8 cellular contexts compared by ENCODE assay signal in genomic region chr14:74085047-74085637, GRCh38. TPM values are rescaled to one million over a fixed set of nuclear protein-coding genes. Genes with fewer than 3 reads are reported as not detected.
A peak's percentile ranks its signal among the peaks of the same experiment; 100 is the strongest.
DNase-seq lines count a peak whose midpoint lies in the region; ATAC-seq and TF ChIP-seq lines count a peak whose summit lies in the region.

No MANE protein-coding gene starts in this region.

- ATAC-seq in left lung: peak; percentile 5
- peak; percentile 6 for ATAC-seq in stimulated activated naive CD8-positive, alpha-beta T cell treated with anti-CD3 and anti-CD28 coated beads, Interleukin-15, amount 100 ng/mL, for 72 hours
- ATAC-seq in GM21381 (IDR thresholded peaks at IDR 0.05; ENCODE audit: unreplicated experiment): no peak

- POLR2A ChIA-PET in PC-9 (lab: Charles Lee; ENCODE audit: unreplicated experiment): interaction anchor here (0.7 kb wide), 1 partner anchor 22 kb away, joined by 5 read pairs; no protein-coding TSS in a partner anchor

- H3K4me1 ChIP-seq in HAP-1 (peaks cover 19% of the 10 kb centered on the region), PC-9 (replicated peaks; ENCODE audit: insufficient read depth) (peaks cover 21% of the 10 kb centered on the region), left lung (peaks cover 5 to 37% of the 10 kb centered on the region in 2 donors)

- H3K9me2 ChIP-seq in PC-9 (ENCODE audit: insufficient read depth): no peaks in the 10 kb centered on the region

- H3K79me2 ChIP-seq in PC-9 (ENCODE audit: low read depth): peaks cover 19% of the 10 kb centered on the region

- peak overlapping the region; percentile 89 to 90 for H3K4me3 Mint-ChIP-seq in stimulated activated naive CD8-positive, alpha-beta T cell treated with anti-CD3 and anti-CD28 coated beads, Interleukin-15, amount 100 ng/mL, for 72 hours

- peak overlapping the region; percentile 93 to 96 for H3K27ac Mint-ChIP-seq in stimulated activated naive CD8-positive, alpha-beta T cell treated with anti-CD3 and anti-CD28 coated beads, Interleukin-15, amount 100 ng/mL, for 72 hours

- peak overlapping the region; percentile 89 for H3K4me3 ChIP-seq in GM06990 (replicated peaks; ENCODE audit: low read depth, low read length)
- peak overlapping the region; percentile 69 for H3K4me3 ChIP-seq in HAP-1
- H3K4me3 ChIP-seq in PC-9: peak overlapping the region; percentile 77
- H3K4me3 ChIP-seq in cardiac fibroblast (replicated peaks in 1 of 2; ENCODE audit: low read depth in 2 of 2, low read length in 2 of 2): peak overlapping the region; percentile 74 to 87
- peak overlapping the region; percentile 78 to 87 for H3K4me3 ChIP-seq in left lung

- H3K27me3 ChIP-seq in GM06990 (replicated peaks; ENCODE audit: control insufficient read depth, insufficient read depth, low read length) (no peaks in the 10 kb centered on the region), HAP-1 (ENCODE audit: low read depth) (no peaks in the 10 kb centered on the region), PC-9 (ENCODE audit: insufficient read depth, low read depth) (no peaks in the 10 kb centered on the region), left lung (no peaks in the 10 kb centered on the region)

- H4K20me1 ChIP-seq in PC-9 (ENCODE audit: insufficient read depth): no peaks in the 10 kb centered on the region

- DNase-seq in GM06990 (ENCODE audit: extremely low read depth, insufficient read length) (peak; percentile 55), HAP-1 (ENCODE audit: low spot score in 2 of 2) (peak; percentile 12), PC-9 (peak in 1 of 2 experiments; percentile 59), cardiac fibroblast (ENCODE audit: low read depth in 2 of 2) (peak; percentile 22 to 44), left lung (no peak), hippocampal formation (lab: John Stamatoyannopoulos, UW) (no peak)
- DNase-seq in stimulated activated naive CD8-positive, alpha-beta T cell treated with anti-CD3 and anti-CD28 coated beads, Interleukin-15, amount 100 ng/mL, for 72 hours: peak in 1 of 2 donors; percentile 44

- peak overlapping the region; percentile 86 for H3K4me2 ChIP-seq in PC-9

- CTCF ChIA-PET in PC-9 (lab: Charles Lee): no interaction called here

- TF ChIP-seq CTCF in GM06990 (IDR thresholded peaks at IDR 0.05; ENCODE audit: insufficient read depth, low read length, poor library complexity, severe bottlenecking) (no peak), PC-9 (conservative IDR thresholded peaks at IDR 0.05) (no peak), cardiac fibroblast (IDR thresholded peaks at IDR 0.05; ENCODE audit: low read depth, low read length) (no peak), left lung (IDR thresholded peaks at IDR 0.05) (no peak)

- BruUV-seq in PC-9 (replicated peaks; lab: Mats Ljungman, UMichigan): TSS peak; percentile 72

- H3K9me3 Mint-ChIP-seq in stimulated activated naive CD8-positive, alpha-beta T cell treated with anti-CD3 and anti-CD28 coated beads, Interleukin-15, amount 100 ng/mL, for 72 hours: peaks cover 0 to 4% of the 10 kb centered on the region in 2 donors

- H3K36me3 ChIP-seq in GM06990 (ENCODE audit: control insufficient read depth, insufficient read depth, low read length) (no peaks in the 10 kb centered on the region), HAP-1 (replicated peaks) (no peaks in the 10 kb centered on the region), PC-9 (ENCODE audit: low read depth) (no peaks in the 10 kb centered on the region), left lung (no peaks in the 10 kb centered on the region)

- peak overlapping the region; percentile 63 for H3K27ac ChIP-seq in PC-9
- peak overlapping the region; percentile 61 to 79 for H3K27ac ChIP-seq in left lung

- intact Hi-C loops in PC-9 (cut with micrococcal nuclease; ENCODE audit: unreplicated experiment): no loop called here
- intact Hi-C loops in left lung (cut with DNase I): no loop called here

- in situ Hi-C loops in HAP-1 (cut with MboI; ENCODE audit: low sequenced_read_pairs): no loop called here

- H3K4me1 Mint-ChIP-seq in stimulated activated naive CD8-positive, alpha-beta T cell treated with anti-CD3 and anti-CD28 coated beads, Interleukin-15, amount 100 ng/mL, for 72 hours: peaks cover 36% of the 10 kb centered on the region

- H3K9me3 ChIP-seq in HAP-1 (no peaks in the 10 kb centered on the region), PC-9 (ENCODE audit: insufficient read depth, low read depth) (no peaks in the 10 kb centered on the region), left lung (no peaks in the 10 kb centered on the region)

- H3K27me3 Mint-ChIP-seq in stimulated activated naive CD8-positive, alpha-beta T cell treated with anti-CD3 and anti-CD28 coated beads, Interleukin-15, amount 100 ng/mL, for 72 hours: no peaks in the 10 kb centered on the region

- H2AFZ ChIP-seq in PC-9: peak overlapping the region; percentile 95

- H3F3A ChIP-seq in PC-9 (ENCODE audit: insufficient read depth, low read depth): no peaks in the 10 kb centered on the region; the same call in 1 of the 2 replicates

RNA-seq across cellular contexts. Expression of gene LIN52, which starts 0.4 kb away (rescaled TPM):
- 18.8 TPM in 2 replicates for total RNA-seq in PC-9 (2021)
- 10 to 100 TPM; 10.1 to 12.0 TPM for total RNA-seq in left lung

RNA-seq across cellular contexts. Expression of gene ALDH6A1, which starts 0.9 kb away (rescaled TPM):
- total RNA-seq in PC-9 (2021) (53.1 and 54.5 TPM in 2 replicates), left lung (10 to 100 TPM; 23.0 to 62.4 TPM)

Comparison
In these comparisons a context has a peak if more than half of its experiments do, and no peak if none do; other contexts are left out.
1. DNase-seq: peak in GM06990 (single experiment), HAP-1 (2 of 2) and cardiac fibroblast (2 of 2); none in left lung (0 of 2) and hippocampal formation (0 of 2).
2. Peak in every context shown above with its lines, with median percentiles within 50 percentile points of each other: H3K4me3 ChIP-seq.